2 cellular contexts compared by ENCODE assay signal in genomic region chr4:42372303-42372702, GRCh38. TPM values are rescaled to one million over a fixed set of nuclear protein-coding genes. Genes with fewer than 3 reads are reported as not detected.
"Had no signal": no experiment of that assay in that cellular context is flagged by ENCODE, and none has a peak within 500 bp of the region (broad histone marks: within the 10 kb centered on the region; RNA-seq: fewer than 3 reads in every experiment).

No MANE protein-coding gene starts in this region.

RNA-seq across cellular contexts. Expression of gene SHISA3, which starts 25.0 kb away (rescaled TPM):
- total RNA-seq: LHCN-M2, MCF 10A had no signal
